ENCODE assay signal across 8 cellular contexts in genomic region chrX:150772150-150772970, GRCh38.
DNase-seq lines count a peak whose midpoint lies in the region; ATAC-seq and TF ChIP-seq lines count a peak whose summit lies in the region.

No MANE protein-coding gene starts in this region.

- no peaks in the 10 kb centered on the region for H3K9me3 ChIP-seq in HCT116 (ENCODE audit: control insufficient read depth in 1 of 2, insufficient read depth in 1 of 2, low read depth in 1 of 2, low read length in 2 of 2)

- H3K4me2 ChIP-seq in HCT116 (ENCODE audit: low read length): no peak overlapping the region

- POLR2A ChIA-PET in HCT116 (lab: Charles Lee): no interaction called here

- in situ Hi-C loops in astrocyte of the spinal cord (cut with HindIII; ENCODE audit: low sequenced_read_pairs): loop anchor here (25.0 kb wide), 1 partner anchor 315 kb away; no protein-coding TSS in a partner anchor

- CTCF ChIA-PET in HCT116 (lab: Charles Lee): interaction anchor here (0.6 to 3.7 kb wide), 8 partner anchors 10 to 405 kb away, joined by 3 to 72 read pairs (median 4); no protein-coding TSS in a partner anchor

- BruUV-seq in HCT116 (replicated peaks; lab: Mats Ljungman, UMichigan): no TSS peak

- TF ChIP-seq POLR2A in HCT116 (IDR thresholded peaks at IDR 0.05; ENCODE audit: borderline replicate concordance, extremely low read depth, insufficient read depth, insufficient read length): no peak

- H4K20me1 ChIP-seq in HCT116 (ENCODE audit: insufficient read depth): no peaks in the 10 kb centered on the region

- H3K27ac ChIP-seq in HCT116 (ENCODE audit: low read depth, low read length): no peak overlapping the region

- no peaks in the 10 kb centered on the region for H3K9me2 ChIP-seq in HCT116 (ENCODE audit: insufficient read depth)

- no peaks in the 10 kb centered on the region; a peak in 1 of 4 replicates for H3K36me3 ChIP-seq in HCT116 (ENCODE audit: control insufficient read depth in 1 of 2, insufficient read depth in 2 of 2, low read length in 2 of 2)

- H3K4me3 ChIP-seq in HCT116 (replicated peaks in 1 of 2; ENCODE audit: low read depth in 1 of 2, low read length in 2 of 2): no peak overlapping the region
- no peak overlapping the region for H3K4me3 ChIP-seq in astrocyte of the spinal cord (ENCODE audit: low read depth, low read length)

- peak; percentile 71 to 80 (median 74) for TF ChIP-seq CTCF in HCT116 (IDR thresholded peaks at IDR 0.05 in 2 of 3, conservative IDR thresholded peaks at IDR 0.05 in 1 of 3; ENCODE audit: borderline replicate concordance in 1 of 3, insufficient read depth in 1 of 3, low read depth in 2 of 3, low read length in 2 of 3)
- TF ChIP-seq CTCF in astrocyte of the spinal cord (IDR thresholded peaks at IDR 0.05; ENCODE audit: low read depth, low read length): peak; percentile 73

- ATAC-seq in HCT116 (peak; percentile 98), GM18520 (IDR thresholded peaks at IDR 0.05; ENCODE audit: unreplicated experiment) (no peak)

- H3K79me2 ChIP-seq in HCT116 (ENCODE audit: insufficient read depth, low read length): no peaks in the 10 kb centered on the region

- no peaks in the 10 kb centered on the region for H3K4me1 ChIP-seq in HCT116 (ENCODE audit: control insufficient read depth in 1 of 2, insufficient read depth in 2 of 2, low read length in 2 of 2)

- H3K9ac ChIP-seq in HCT116 (ENCODE audit: low read length): no peak overlapping the region

- RAD21 ChIA-PET in HCT116 (lab: Charles Lee; ENCODE audit: low non-redundant PET in 1 of 2, low total read pairs in 2 of 2, uncharacterized antibody in 2 of 2, unreplicated experiment in 2 of 2): interaction anchor here (0.7 to 1.3 kb wide), 5 partner anchors 309 to 588 kb away, joined by 3 to 16 read pairs (median 3); no protein-coding TSS in a partner anchor

- intact Hi-C loops in HCT116 (cut with micrococcal nuclease): loop anchor here (1.0 to 5.0 kb wide), 4 partner anchors 232 to 910 kb away; no protein-coding TSS in a partner anchor

- no peak overlapping the region for H2AFZ ChIP-seq in HCT116 (ENCODE audit: low read depth, low read length, poor library complexity, severe bottlenecking)

- DNase-seq in GM04504 (ENCODE audit: low read depth): peak; percentile 32
- peak; percentile 13 for DNase-seq in HCT116 (ENCODE audit: low read depth, low spot score)
- peak; percentile 40 for DNase-seq in NCI-H1694 (lab: John Stamatoyannopoulos, UW)
- peak; percentile 27 for DNase-seq in T1000 (lab: John Stamatoyannopoulos, UW)
- peak; percentile 50 for DNase-seq in astrocyte of the spinal cord (ENCODE audit: low read depth, low spot score)
- DNase-seq in iPS DF 4.7 (ENCODE audit: extremely low read depth, low spot score): peak; percentile 28
- DNase-seq in stimulated activated CD4-positive, alpha-beta T cell treated with anti-CD3 and anti-CD28 coated beads, Interleukin-12 subunit alpha, Interleukin-12 subunit beta, amount 100 ng/mL, for 48 hours (ENCODE audit: low read depth in 2 of 3, low spot score in 1 of 3): peak; percentile 57 to 84 (median 68)

- no peaks in the 10 kb centered on the region for H3K27me3 ChIP-seq in HCT116 (ENCODE audit: insufficient read depth, low read length)

- peak; percentile 91 for TF ChIP-seq RAD21 in HCT116 (IDR thresholded peaks at IDR 0.05; ENCODE audit: low read depth)

TF ChIP-seq in HCT116, 20 proteins besides CTCF, POLR2A, EP300 and RAD21:
- TF ChIP-seq SP1 (IDR thresholded peaks at IDR 0.05; ENCODE audit: low read depth) (no peak), SIN3A (IDR thresholded peaks at IDR 0.05; ENCODE audit: low read depth) (no peak), ATF3 (IDR thresholded peaks at IDR 0.05) (no peak), JUND (IDR thresholded peaks at IDR 0.05) (no peak), ZNF274 (IDR thresholded peaks at IDR 0.05; ENCODE audit: low read depth, low read length) (no peak), SRF (IDR thresholded peaks at IDR 0.05; ENCODE audit: low read depth) (no peak), YY1 (IDR thresholded peaks at IDR 0.05; ENCODE audit: extremely low read depth, insufficient replicate concordance, low read depth, low read length) (no peak), FOSL1 (IDR thresholded peaks at IDR 0.05; ENCODE audit: low read depth) (no peak), ZFX (IDR thresholded peaks at IDR 0.05) (no peak), TCF7L2 (IDR thresholded peaks at IDR 0.05; ENCODE audit: borderline replicate concordance, extremely low read depth, insufficient read depth, insufficient read length) (no peak), EGR1 (IDR thresholded peaks at IDR 0.05; ENCODE audit: low read depth) (no peak)
- TF ChIP-seq, protein P1, sequence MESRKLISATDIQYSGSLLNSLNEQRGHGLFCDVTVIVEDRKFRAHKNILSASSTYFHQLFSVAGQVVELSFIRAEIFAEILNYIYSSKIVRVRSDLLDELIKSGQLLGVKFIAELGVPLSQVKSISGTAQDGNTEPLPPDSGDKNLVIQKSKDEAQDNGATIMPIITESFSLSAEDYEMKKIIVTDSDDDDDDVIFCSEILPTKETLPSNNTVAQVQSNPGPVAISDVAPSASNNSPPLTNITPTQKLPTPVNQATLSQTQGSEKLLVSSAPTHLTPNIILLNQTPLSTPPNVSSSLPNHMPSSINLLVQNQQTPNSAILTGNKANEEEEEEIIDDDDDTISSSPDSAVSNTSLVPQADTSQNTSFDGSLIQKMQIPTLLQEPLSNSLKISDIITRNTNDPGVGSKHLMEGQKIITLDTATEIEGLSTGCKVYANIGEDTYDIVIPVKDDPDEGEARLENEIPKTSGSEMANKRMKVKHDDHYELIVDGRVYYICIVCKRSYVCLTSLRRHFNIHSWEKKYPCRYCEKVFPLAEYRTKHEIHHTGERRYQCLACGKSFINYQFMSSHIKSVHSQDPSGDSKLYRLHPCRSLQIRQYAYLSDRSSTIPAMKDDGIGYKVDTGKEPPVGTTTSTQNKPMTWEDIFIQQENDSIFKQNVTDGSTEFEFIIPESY (IDR thresholded peaks at IDR 0.05; ENCODE audit: extremely low read depth, insufficient replicate concordance, low read length): no peak

Comparison
In these comparisons a context has a peak if more than half of its experiments do, and no peak if none do; other contexts are left out.
1. DNase-seq: peak in every context shown above with its lines; median percentile 68 in stimulated activated CD4-positive, alpha-beta T cell treated with anti-CD3 and anti-CD28 coated beads, Interleukin-12 subunit alpha, Interleukin-12 subunit beta, amount 100 ng/mL, for 48 hours; 50 in astrocyte of the spinal cord; 40 in NCI-H1694; 32 in GM04504; 28 in iPS DF 4.7; 27 in T1000; 13 in HCT116.